Comparison of ENCODE assay signal across 15 cellular contexts in the genomic region with DNA sequence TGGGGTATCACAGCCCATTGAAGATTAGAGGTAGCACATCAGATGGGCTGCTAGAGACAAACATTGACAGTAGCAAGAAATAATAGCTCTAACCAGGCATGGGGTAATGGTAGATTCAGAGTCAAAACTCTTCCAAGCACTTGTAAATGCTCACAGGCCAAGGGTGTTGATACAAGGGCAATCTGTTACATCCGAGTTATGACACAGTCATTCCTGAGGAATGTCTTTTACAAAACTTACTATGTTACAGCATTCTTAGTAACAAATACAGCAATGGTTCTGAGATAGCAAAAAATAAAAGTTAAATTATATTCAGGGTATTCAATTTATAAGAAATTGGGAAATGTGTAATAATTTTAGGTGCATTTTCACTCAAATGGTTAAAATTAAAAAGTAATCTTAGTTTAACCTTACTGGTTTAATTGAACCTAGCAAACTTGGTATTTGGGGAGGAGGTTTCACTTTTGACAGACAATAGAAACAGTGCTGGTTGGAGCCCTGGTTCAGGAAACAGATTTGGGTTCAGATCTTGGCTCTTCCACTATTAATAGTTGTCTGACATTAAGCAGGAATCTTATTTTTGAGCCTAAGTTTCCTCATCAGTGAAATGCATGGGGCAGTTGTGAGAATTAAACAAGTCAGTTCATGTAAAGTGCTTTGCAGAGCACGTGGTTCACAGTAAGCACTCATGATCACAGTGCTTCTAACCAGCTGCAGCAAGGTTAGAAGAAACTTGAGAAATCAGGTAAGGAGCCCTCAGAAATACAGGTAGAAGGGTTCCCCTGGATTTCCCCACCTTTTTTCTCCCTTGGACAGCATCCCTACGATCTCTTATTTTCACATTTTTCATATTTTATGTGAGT. TPM values are rescaled to one million over a fixed set of nuclear protein-coding genes. Genes with fewer than 3 reads are reported as not detected.
DNase-seq lines count a peak whose midpoint lies in the region; ATAC-seq and TF ChIP-seq lines count a peak whose summit lies in the region.
"Had no signal": no experiment of that assay in that cellular context is flagged by ENCODE, and none has a peak within 500 bp of the region (broad histone marks: within the 10 kb centered on the region; RNA-seq: fewer than 3 reads in every experiment).

No MANE protein-coding gene starts in this region.

- POLR2A ChIA-PET in RWPE1 (lab: Yijun Ruan, JAX; ENCODE audit: low non-redundant PET): no interaction called here

- no peak for TF ChIP-seq CTCF in RWPE1 (conservative IDR thresholded peaks at IDR 0.05; ENCODE audit: low read depth)
- no peak for TF ChIP-seq CTCF in fibroblast of mammary gland (conservative IDR thresholded peaks at IDR 0.05; ENCODE audit: control insufficient read depth, insufficient read depth, low read depth, low read length)
- TF ChIP-seq CTCF in upper lobe of right lung (IDR thresholded peaks at IDR 0.05): no peak

- no peak overlapping the region for H2AFZ ChIP-seq in GM23248

- WGBS in GM23248 (ENCODE audit: low coverage in 1 of 2, low lambda C conversion rate in 2 of 2, missing lambda C conversion rate in 2 of 2), 2 experiments: 60 to 64% methylated on average over 3 of the region's 3 CpGs

- H3K4me1 ChIP-seq in GM23248 (ENCODE audit: insufficient read depth) (peaks cover 31% of the 10 kb centered on the region), upper lobe of right lung (peaks cover 15% of the 10 kb centered on the region)

- peaks cover 79% of the 10 kb centered on the region for H3K79me2 ChIP-seq in GM23248 (ENCODE audit: insufficient read depth)

- H3K27ac ChIP-seq in GM23248 (peak overlapping the region; percentile 92), RWPE1 (no peak overlapping the region), upper lobe of right lung (no peak overlapping the region)
- H3K27ac ChIP-seq: neutrophil had no signal

- CTCF ChIA-PET in RWPE1 (lab: Yijun Ruan, JAX): interaction anchor here (0.6 kb wide), 1 partner anchor 68 kb away, joined by 4 read pairs; no protein-coding TSS in a partner anchor

- H3K9me2 ChIP-seq in GM23248 (ENCODE audit: insufficient read depth): no peaks in the 10 kb centered on the region

- ATAC-seq in HG03457 (IDR thresholded peaks at IDR 0.05; ENCODE audit: unreplicated experiment): no peak
- no peak for ATAC-seq in upper lobe of right lung

- no peaks in the 10 kb centered on the region for H4K20me1 ChIP-seq in GM23248 (ENCODE audit: insufficient read depth)

- H3F3A ChIP-seq in GM23248 (ENCODE audit: insufficient read depth): peaks cover 29% of the 10 kb centered on the region

- H3K27me3 ChIP-seq in GM23248 (replicated peaks; ENCODE audit: insufficient read depth) (no peaks in the 10 kb centered on the region), upper lobe of right lung (no peaks in the 10 kb centered on the region)
- H3K27me3 ChIP-seq: neutrophil had no signal

- peak; percentile 84 for DNase-seq in GM23248
- peak; percentile 74 for DNase-seq in RWPE1 (ENCODE audit: low spot score)
- peak; percentile 81 for DNase-seq in fibroblast of mammary gland (ENCODE audit: low read depth)
- peak; percentile 85 for DNase-seq in renal cortical epithelial cell (ENCODE audit: low read depth)
- no peak for DNase-seq in GM19240 (ENCODE audit: insufficient read length, low spot score)
- no peak for DNase-seq in upper lobe of right lung
- DNase-seq in HK-2 (ENCODE audit: unreplicated experiment): no peak
- DNase-seq: activated CD4-positive, alpha-beta T cell treated with anti-CD3 and anti-CD28 coated beads for 48 hours; activated naive CD4-positive, alpha-beta T cell treated with anti-CD3 and anti-CD28 coated beads, Interleukin-2, amount 10 ng/mL, durations not matched to agents 7 days and 5 days; DMS79; islet precursor cell; Karpas-422; NCI-H2227 treated with DMSO at 0.1 percent for 48 hours had no signal

- H3K4me2 ChIP-seq in GM23248 (ENCODE audit: unreplicated experiment): peak overlapping the region; percentile 83

- in situ Hi-C loops in GM23248 (cut with MboI): no loop called here

- H3K4me3 ChIP-seq in GM23248: peak overlapping the region; percentile 49
- H3K4me3 ChIP-seq in fibroblast of mammary gland (ENCODE audit: control insufficient read depth, low read depth, low read length): no peak overlapping the region
- no peak overlapping the region for H3K4me3 ChIP-seq in upper lobe of right lung

- H3K36me3 ChIP-seq in GM23248 (ENCODE audit: low read depth) (no peaks in the 10 kb centered on the region), upper lobe of right lung (no peaks in the 10 kb centered on the region)
- H3K36me3 ChIP-seq: neutrophil had no signal

- no peaks in the 10 kb centered on the region for H3K9me3 ChIP-seq in GM23248 (ENCODE audit: low read depth)
- no peaks in the 10 kb centered on the region for H3K9me3 ChIP-seq in upper lobe of right lung
- H3K9me3 ChIP-seq: neutrophil had no signal

- intact Hi-C loops in upper lobe of right lung (cut with DNase I): no loop called here

- peak overlapping the region; percentile 47 for H3K9ac ChIP-seq in GM23248

RNA-seq across cellular contexts. Expression of a gene that starts 4.4 kb away (rescaled TPM):
- total RNA-seq in GM23248 (2014; rRNA removed; shearing (Covaris generic)): 13.8 and 13.9 TPM in 2 replicates
- 8.4 and 9.7 TPM in 2 replicates for polyA plus RNA-seq in GM23248 (2016; fragmentation: Nextera tagmentation; extraction: Ambion mirVana)
- total RNA-seq in renal cortical epithelial cell: 8.0 and 16.5 TPM in 2 replicates
- total RNA-seq in upper lobe of right lung: 20.5 TPM

Comparison
In these comparisons a context has a peak if more than half of its experiments do, and no peak if none do; other contexts are left out.
1. DNase-seq: peak in GM23248 (single experiment), RWPE1 (single experiment), fibroblast of mammary gland (single experiment) and renal cortical epithelial cell (single experiment); none in GM19240 (single experiment), upper lobe of right lung (single experiment) and HK-2 (single experiment).